Comparison of ENCODE assay signal across 35 cellular contexts in genomic region chr2:35297403-35297802, GRCh38.
"Had no signal": no experiment of that assay in that cellular context is flagged by ENCODE, and none has a peak within 500 bp of the region (broad histone marks: within the 10 kb centered on the region; RNA-seq: fewer than 3 reads in every experiment).

No MANE protein-coding gene starts in this region.

- H3K27ac Mint-ChIP-seq: activated naive CD4-positive, alpha-beta T cell treated with anti-CD3 and anti-CD28 coated beads for 36 hours; activated naive CD4-positive, alpha-beta T cell treated with anti-CD3 and anti-CD28 coated beads, Interleukin-2, amount 10 ng/mL, durations not matched to agents 7 days and 5 days; activated naive CD4-positive, alpha-beta T cell treated with anti-CD3 and anti-CD28 coated beads, Interleukin-2, amount 50 U/mL, for 24 hours; activated naive CD4-positive, alpha-beta T cell treated with anti-CD3 and anti-CD28 coated beads, Interleukin-2, amount 50 U/mL, for 72 hours; activated naive CD8-positive, alpha-beta T cell; activated naive CD8-positive, alpha-beta T cell treated with anti-CD3 and anti-CD28 coated beads for 36 hours; activated naive CD8-positive, alpha-beta T cell treated with anti-CD3 and anti-CD28 coated beads, Interleukin-2, amount 10 ng/mL, durations not matched to agents 7 days and 5 days; activated naive CD8-positive, alpha-beta T cell treated with anti-CD3 and anti-CD28 coated beads, Interleukin-2, amount 50 U/mL, for 24 hours; activated T-cell treated with anti-CD3 and anti-CD28 coated beads, Interleukin-2, amount 50 U/mL, for 24 hours; activated T-cell treated with anti-CD3 and anti-CD28 coated beads, Interleukin-2, amount 50 U/mL, for 72 hours; activated T-helper 1 cell treated with anti-CD3 and anti-CD28 coated beads, Interleukin-12 subunit alpha, Interleukin-12 subunit beta, Interleukin-2, Interleukin-4 antibody, amounts not matched to agents 30 ng/mL and 10 ng/mL and 1 ng/mL, durations not matched to agents 14 hours and 24 hours and 36 hours; activated T-helper 17 cell treated with anti-CD3 and anti-CD28 coated beads, Interleukin-2, amount 50 U/mL, for 72 hours; activated T-helper 2 cell treated with anti-CD3 and anti-CD28 coated beads, Interferon-gamma antibody, Interleukin-2, Interleukin-4, amounts not matched to agents 10 μg/mL and 5 μg/mL and 100 μg/mL, durations not matched to agents 14 hours and 24 hours and 36 hours had no signal

- H3K36me3 Mint-ChIP-seq: activated naive CD4-positive, alpha-beta T cell treated with anti-CD3 and anti-CD28 coated beads, Interleukin-2, amount 10 ng/mL, durations not matched to agents 7 days and 5 days; activated naive CD4-positive, alpha-beta T cell treated with anti-CD3 and anti-CD28 coated beads, Interleukin-2, amount 50 U/mL, for 24 hours; activated naive CD4-positive, alpha-beta T cell treated with anti-CD3 and anti-CD28 coated beads, Interleukin-2, amount 50 U/mL, for 72 hours; activated naive CD8-positive, alpha-beta T cell; activated naive CD8-positive, alpha-beta T cell treated with anti-CD3 and anti-CD28 coated beads for 36 hours; activated naive CD8-positive, alpha-beta T cell treated with anti-CD3 and anti-CD28 coated beads, Interleukin-2, amount 10 ng/mL, durations not matched to agents 7 days and 5 days; brain had no signal

- H3K4me3 Mint-ChIP-seq: activated naive CD4-positive, alpha-beta T cell treated with anti-CD3 and anti-CD28 coated beads for 36 hours; activated naive CD4-positive, alpha-beta T cell treated with anti-CD3 and anti-CD28 coated beads, Interleukin-2, amount 10 ng/mL, durations not matched to agents 7 days and 5 days; activated naive CD4-positive, alpha-beta T cell treated with anti-CD3 and anti-CD28 coated beads, Interleukin-2, amount 50 U/mL, for 24 hours; activated naive CD8-positive, alpha-beta T cell; activated naive CD8-positive, alpha-beta T cell treated with anti-CD3 and anti-CD28 coated beads for 36 hours; activated naive CD8-positive, alpha-beta T cell treated with anti-CD3 and anti-CD28 coated beads, Interleukin-2, amount 10 ng/mL, durations not matched to agents 7 days and 5 days; activated naive CD8-positive, alpha-beta T cell treated with anti-CD3 and anti-CD28 coated beads, Interleukin-2, amount 50 U/mL, for 24 hours; activated T-cell treated with anti-CD3 and anti-CD28 coated beads, Interleukin-2, amount 50 U/mL, for 24 hours; activated T-cell treated with anti-CD3 and anti-CD28 coated beads, Interleukin-2, amount 50 U/mL, for 4 hours; activated T-cell treated with anti-CD3 and anti-CD28 coated beads, Interleukin-2, amount 50 U/mL, for 72 hours; activated T-helper 1 cell treated with anti-CD3 and anti-CD28 coated beads, Interleukin-12 subunit alpha, Interleukin-12 subunit beta, Interleukin-2, Interleukin-4 antibody, amounts not matched to agents 30 ng/mL and 10 ng/mL and 1 ng/mL, durations not matched to agents 14 hours and 24 hours and 36 hours; activated T-helper 17 cell treated with anti-CD3 and anti-CD28 coated beads, Interleukin-2, amount 50 U/mL, for 72 hours; central memory CD8-positive, alpha-beta T cell had no signal

- ATAC-seq: activated naive CD4-positive, alpha-beta T cell treated with anti-CD3 and anti-CD28 coated beads, Interleukin-2, amount 50 U/mL, for 72 hours; activated naive CD8-positive, alpha-beta T cell treated with anti-CD3 and anti-CD28 coated beads, Interleukin-2, amount 50 U/mL, for 24 hours; activated T-cell treated with anti-CD3 and anti-CD28 coated beads, Interleukin-2, amount 50 U/mL, for 4 hours; activated T-cell treated with anti-CD3 and anti-CD28 coated beads, Interleukin-2, amount 50 U/mL, for 72 hours; activated T-helper 17 cell treated with anti-CD3 and anti-CD28 coated beads, Interleukin-2, amount 50 U/mL, for 72 hours; body of pancreas had no signal

- DNase-seq: activated effector memory CD4-positive, alpha-beta T cell treated with anti-CD3 and anti-CD28 coated beads, Interleukin-2, amount 50 U/mL, for 16 hours; activated effector memory CD4-positive, alpha-beta T cell treated with Interleukin-2 at 50 U/mL for 16 hours; activated gamma-delta T cell; activated gamma-delta T cell treated with Interleukin-2 at 50 U/mL for 16 hours; activated naive CD4-positive, alpha-beta T cell; activated naive CD4-positive, alpha-beta T cell treated with anti-CD3 and anti-CD28 coated beads for 36 hours; activated naive CD4-positive, alpha-beta T cell treated with anti-CD3 and anti-CD28 coated beads, Interleukin-2, amount 10 ng/mL, durations not matched to agents 7 days and 5 days; activated naive CD4-positive, alpha-beta T cell treated with anti-CD3 and anti-CD28 coated beads, Interleukin-2, amount 50 U/mL, for 16 hours; activated naive CD4-positive, alpha-beta T cell treated with Interleukin-2 at 50 U/mL for 16 hours; activated naive CD8-positive, alpha-beta T cell treated with anti-CD3 and anti-CD28 coated beads for 36 hours; activated naive CD8-positive, alpha-beta T cell treated with anti-CD3 and anti-CD28 coated beads, Interleukin-2, amount 10 ng/mL, durations not matched to agents 7 days and 5 days; activated naive CD8-positive, alpha-beta T cell treated with anti-CD3 and anti-CD28 coated beads, Interleukin-2, amount 50 U/mL, for 24 hours; activated T-cell treated with anti-CD3 and anti-CD28 coated beads, Interleukin-2, amount 50 U/mL, for 1 hour; activated T-cell treated with anti-CD3 and anti-CD28 coated beads, Interleukin-2, amount 50 U/mL, for 24 hours; activated T-cell treated with anti-CD3 and anti-CD28 coated beads, Interleukin-2, amount 50 U/mL, for 4 hours; activated T-cell treated with anti-CD3 and anti-CD28 coated beads, Interleukin-2, amount 50 U/mL, for 48 hours; activated T-cell treated with anti-CD3 and anti-CD28 coated beads, Interleukin-2, amount 50 U/mL, for 72 hours; adrenal gland; amniotic stem cell; amygdala; anterior cingulate cortex; aorta; body of pancreas; brain microvascular endothelial cell; caudate nucleus; central memory CD4-positive, alpha-beta T cell; cerebellar nuclear complex had no signal

- H3K4me1 Mint-ChIP-seq: activated naive CD4-positive, alpha-beta T cell treated with anti-CD3 and anti-CD28 coated beads, Interleukin-2, amount 10 ng/mL, durations not matched to agents 7 days and 5 days; activated naive CD4-positive, alpha-beta T cell treated with anti-CD3 and anti-CD28 coated beads, Interleukin-2, amount 50 U/mL, for 24 hours; activated naive CD8-positive, alpha-beta T cell treated with anti-CD3 and anti-CD28 coated beads for 36 hours; activated naive CD8-positive, alpha-beta T cell treated with anti-CD3 and anti-CD28 coated beads, Interleukin-2, amount 10 ng/mL, durations not matched to agents 7 days and 5 days; activated naive CD8-positive, alpha-beta T cell treated with anti-CD3 and anti-CD28 coated beads, Interleukin-2, amount 50 U/mL, for 24 hours; activated T-helper 17 cell treated with anti-CD3 and anti-CD28 coated beads, Interleukin-2, amount 50 U/mL, for 72 hours; central memory CD8-positive, alpha-beta T cell had no signal

- H3K9me3 Mint-ChIP-seq: activated naive CD8-positive, alpha-beta T cell treated with anti-CD3 and anti-CD28 coated beads for 36 hours; activated naive CD8-positive, alpha-beta T cell treated with anti-CD3 and anti-CD28 coated beads, Interleukin-2, amount 10 ng/mL, durations not matched to agents 7 days and 5 days; activated naive CD8-positive, alpha-beta T cell treated with anti-CD3 and anti-CD28 coated beads, Interleukin-2, amount 50 U/mL, for 24 hours; activated T-cell treated with anti-CD3 and anti-CD28 coated beads, Interleukin-2, amount 50 U/mL, for 24 hours; central memory CD8-positive, alpha-beta T cell had no signal

- H3K27me3 Mint-ChIP-seq: activated naive CD4-positive, alpha-beta T cell treated with anti-CD3 and anti-CD28 coated beads, Interleukin-2, amount 10 ng/mL, durations not matched to agents 7 days and 5 days; activated naive CD4-positive, alpha-beta T cell treated with anti-CD3 and anti-CD28 coated beads, Interleukin-2, amount 50 U/mL, for 24 hours; activated naive CD8-positive, alpha-beta T cell; activated naive CD8-positive, alpha-beta T cell treated with anti-CD3 and anti-CD28 coated beads for 36 hours; activated naive CD8-positive, alpha-beta T cell treated with anti-CD3 and anti-CD28 coated beads, Interleukin-2, amount 10 ng/mL, durations not matched to agents 7 days and 5 days; activated naive CD8-positive, alpha-beta T cell treated with anti-CD3 and anti-CD28 coated beads, Interleukin-2, amount 50 U/mL, for 24 hours; activated T-cell treated with anti-CD3 and anti-CD28 coated beads, Interleukin-2, amount 50 U/mL, for 24 hours; activated T-helper 17 cell treated with anti-CD3 and anti-CD28 coated beads, Interleukin-2, amount 50 U/mL, for 72 hours; central memory CD8-positive, alpha-beta T cell had no signal
